Comparison of ENCODE assay signal across 20 cellular contexts in the genomic region with DNA sequence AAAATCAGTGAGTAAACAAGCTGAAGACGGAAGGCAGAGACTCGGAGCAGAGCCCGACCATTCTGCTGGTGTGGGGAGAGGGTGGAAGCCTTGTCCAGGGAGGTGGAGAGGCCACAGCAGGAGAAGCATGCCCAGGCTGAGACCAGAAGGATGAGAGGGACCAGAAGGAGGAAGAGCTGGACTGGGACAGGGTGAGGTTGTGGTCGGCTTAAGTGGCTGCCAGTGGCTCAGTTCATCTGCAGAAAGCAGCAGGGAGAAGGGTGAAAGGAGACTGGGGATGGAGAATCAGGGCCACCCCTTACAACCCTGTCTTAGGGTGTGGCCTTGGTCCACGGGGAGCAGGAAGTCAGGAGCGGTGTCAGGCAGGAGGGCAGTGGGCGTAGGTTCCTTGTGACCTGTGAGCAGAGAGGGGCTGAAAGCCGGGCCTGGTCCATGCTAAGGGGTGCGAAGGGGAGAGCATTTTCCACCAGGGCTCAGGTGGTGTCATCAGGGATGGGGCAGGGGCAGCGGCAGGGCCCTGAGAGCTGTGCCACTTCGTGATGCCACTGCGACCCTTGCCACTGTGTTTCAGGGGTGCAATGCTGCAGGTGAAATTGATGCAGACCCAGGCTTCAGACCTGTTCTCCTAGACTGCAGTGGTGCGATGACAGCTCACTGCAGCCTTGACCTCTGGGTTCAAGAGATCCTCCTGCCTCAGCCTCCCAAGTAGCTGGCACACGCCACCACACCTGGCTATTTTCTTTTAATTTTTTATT.
DNase-seq lines count a peak whose midpoint lies in the region; ATAC-seq and TF ChIP-seq lines count a peak whose summit lies in the region.
"Had no signal": no experiment of that assay in that cellular context is flagged by ENCODE, and none has a peak within 500 bp of the region (broad histone marks: within the 10 kb centered on the region; RNA-seq: fewer than 3 reads in every experiment).

No MANE protein-coding gene starts in this region.

- H3K4me1 ChIP-seq in endodermal cell (ENCODE audit: control insufficient read depth, insufficient read depth, low read length) = no peaks in the 10 kb centered on the region
- no peaks in the 10 kb centered on the region for H3K4me1 ChIP-seq in mesenchymal stem cell (ENCODE audit: control insufficient read depth, insufficient read depth, low read depth, low read length)

- no peak overlapping the region for H3K14ac ChIP-seq in mesenchymal stem cell (ENCODE audit: low read length in 2 of 2)

- H2AFZ ChIP-seq in mesenchymal stem cell (ENCODE audit: low read depth, low read length) = no peak overlapping the region
- H2AFZ ChIP-seq: PC-9 had no signal

- no peak overlapping the region for H4K8ac ChIP-seq in mesenchymal stem cell (ENCODE audit: low read length)

- no peaks in the 10 kb centered on the region for H3K36me3 Mint-ChIP-seq in activated CD8-positive, alpha-beta memory T cell treated with anti-CD3 and anti-CD28 coated beads, Interleukin-2, amount 10 ng/mL, durations not matched to agents 7 days and 5 days
- no peaks in the 10 kb centered on the region for H3K36me3 Mint-ChIP-seq in endodermal cell (ENCODE audit: low read depth)
- H3K36me3 Mint-ChIP-seq: IgD-negative memory B cell had no signal

- no peaks in the 10 kb centered on the region for H3K9me3 ChIP-seq in endodermal cell (ENCODE audit: control insufficient read depth, low read length)
- H3K9me3 ChIP-seq in mesenchymal stem cell (ENCODE audit: control insufficient read depth, low read length) = no peaks in the 10 kb centered on the region

- H2BK12ac ChIP-seq in mesenchymal stem cell (ENCODE audit: low read length in 2 of 2) = no peak overlapping the region

- H3K4me3 ChIP-seq in endodermal cell (ENCODE audit: low read length) = no peak overlapping the region
- no peak overlapping the region for H3K4me3 ChIP-seq in mesenchymal stem cell (ENCODE audit: insufficient read depth in 1 of 2, low read depth in 1 of 2, low read length in 2 of 2)
- H3K4me3 ChIP-seq: PC-9 had no signal

- H3K18ac ChIP-seq in mesenchymal stem cell (ENCODE audit: low read depth in 1 of 2, low read length in 2 of 2) = no peak overlapping the region

- H3K4me1 Mint-ChIP-seq in activated CD8-positive, alpha-beta memory T cell treated with anti-CD3 and anti-CD28 coated beads, Interleukin-2, amount 10 ng/mL, durations not matched to agents 7 days and 5 days = no peaks in the 10 kb centered on the region
- peaks cover 8% of the 10 kb centered on the region for H3K4me1 Mint-ChIP-seq in endodermal cell
- H3K4me1 Mint-ChIP-seq: IgD-negative memory B cell had no signal

- H3K9me3 Mint-ChIP-seq in activated CD8-positive, alpha-beta memory T cell treated with anti-CD3 and anti-CD28 coated beads, Interleukin-2, amount 10 ng/mL, durations not matched to agents 7 days and 5 days (ENCODE audit: low read depth) = no peaks in the 10 kb centered on the region
- no peaks in the 10 kb centered on the region for H3K9me3 Mint-ChIP-seq in endodermal cell

- H3K27ac ChIP-seq in endodermal cell (ENCODE audit: low read depth, low read length) = no peak overlapping the region
- H3K27ac ChIP-seq in mesenchymal stem cell (ENCODE audit: low read length, poor library complexity, severe bottlenecking) = no peak overlapping the region
- H3K27ac ChIP-seq: KMS-11, PC-9 had no signal

- no peaks in the 10 kb centered on the region for H3K79me1 ChIP-seq in mesenchymal stem cell (replicated peaks; ENCODE audit: low read length, poor library complexity, severe bottlenecking)

- H3K9ac ChIP-seq in endodermal cell (ENCODE audit: extremely low read depth, low read length, poor library complexity, severe bottlenecking) (no peak overlapping the region), mesenchymal stem cell (ENCODE audit: low read length) (no peak overlapping the region)
- H3K9ac ChIP-seq: KMS-11 had no signal

- no peak overlapping the region for H2BK5ac ChIP-seq in mesenchymal stem cell (ENCODE audit: low read depth, low read length, poor library complexity, severe bottlenecking)

- peak; percentile 38 for DNase-seq in activated CD8-positive, alpha-beta memory T cell treated with anti-CD3 and anti-CD28 coated beads for 24 hours
- no peak for DNase-seq in activated CD8-positive, alpha-beta memory T cell treated with anti-CD3 and anti-CD28 coated beads, Interleukin-2, amount 10 ng/mL, durations not matched to agents 7 days and 5 days
- DNase-seq in endodermal cell (peak; percentile 33), mesenchymal stem cell (no peak), EL (no peak)
- DNase-seq: 8988T, Calu3, DMS153, DND-41, MM.1S, NCI-H2029, NCI-H446 treated with DMSO at 0.1 percent for 48 hours, NCI-H526, NCI-H82, PC-9 had no signal

- 95 to 97% methylated on average over 10 to 14 of the region's 14 CpGs for WGBS in endodermal cell (ENCODE audit: insufficient coverage in 1 of 2, insufficient read length in 1 of 2), 2 experiments
- 82% methylated on average over 14 of the region's 14 CpGs for WGBS in mesenchymal stem cell

- no peak overlapping the region for H3K4me2 ChIP-seq in mesenchymal stem cell (ENCODE audit: low read length, poor library complexity, severe bottlenecking)
- H3K4me2 ChIP-seq: KMS-11, PC-9 had no signal

- H3K27me3 ChIP-seq in endodermal cell (ENCODE audit: control insufficient read depth, insufficient read depth, low read length, poor library complexity, severe bottlenecking) = no peaks in the 10 kb centered on the region
- H3K27me3 ChIP-seq in mesenchymal stem cell (ENCODE audit: control insufficient read depth in 1 of 2, insufficient read depth in 1 of 2, low read length in 2 of 2) = peaks cover 0 to 5% of the 10 kb centered on the region in 2 experiments

- no peak overlapping the region for H2AK5ac ChIP-seq in mesenchymal stem cell (ENCODE audit: low read length, severe bottlenecking)

- H2BK120ac ChIP-seq in mesenchymal stem cell (ENCODE audit: low read depth, low read length) = no peak overlapping the region

- CTCF ChIA-PET in activated CD8-positive, alpha-beta memory T cell treated with anti-CD3 and anti-CD28 coated beads, Interleukin-2, amount 10 ng/mL, durations not matched to agents 7 days and 5 days (lab: Charles Lee) = no interaction called here

- no peak overlapping the region for H3K4me3 Mint-ChIP-seq in activated CD8-positive, alpha-beta memory T cell treated with anti-CD3 and anti-CD28 coated beads, Interleukin-2, amount 10 ng/mL, durations not matched to agents 7 days and 5 days
- no peak overlapping the region for H3K4me3 Mint-ChIP-seq in endodermal cell
- H3K4me3 Mint-ChIP-seq: IgD-negative memory B cell had no signal

- peaks cover 2% of the 10 kb centered on the region for H3K27me3 Mint-ChIP-seq in activated CD8-positive, alpha-beta memory T cell treated with anti-CD3 and anti-CD28 coated beads, Interleukin-2, amount 10 ng/mL, durations not matched to agents 7 days and 5 days
- peaks cover 1% of the 10 kb centered on the region for H3K27me3 Mint-ChIP-seq in endodermal cell (ENCODE audit: insufficient read depth)

- no peak for TF ChIP-seq CTCF in endodermal cell (conservative IDR thresholded peaks at IDR 0.05)

- no peak overlapping the region for H2BK15ac ChIP-seq in mesenchymal stem cell (ENCODE audit: low read depth, poor library complexity, severe bottlenecking)

- no peak overlapping the region for H3K4ac ChIP-seq in mesenchymal stem cell (ENCODE audit: low read depth in 1 of 2, low read length in 2 of 2)

- H3K23ac ChIP-seq in mesenchymal stem cell (ENCODE audit: low read length in 2 of 2) = no peak overlapping the region

- peak overlapping the region; percentile 22 for H4K91ac ChIP-seq in mesenchymal stem cell (ENCODE audit: low read length)

- no peak for ATAC-seq in activated CD8-positive, alpha-beta memory T cell treated with anti-CD3 and anti-CD28 coated beads, Interleukin-2, amount 10 ng/mL, durations not matched to agents 7 days and 5 days
- ATAC-seq in GM18868 (IDR thresholded peaks at IDR 0.05; ENCODE audit: unreplicated experiment) (no peak), GM21367 (IDR thresholded peaks at IDR 0.05; ENCODE audit: unreplicated experiment) (no peak)
- ATAC-seq: Right ventricle myocardium inferior had no signal

- H3K36me3 ChIP-seq in endodermal cell (ENCODE audit: control insufficient read depth, insufficient read depth, low read length) = no peaks in the 10 kb centered on the region
- no peaks in the 10 kb centered on the region for H3K36me3 ChIP-seq in mesenchymal stem cell (ENCODE audit: control insufficient read depth in 1 of 2, insufficient read depth in 2 of 2, low read depth in 1 of 2, low read length in 2 of 2)

- H3K27ac Mint-ChIP-seq in activated CD8-positive, alpha-beta memory T cell treated with anti-CD3 and anti-CD28 coated beads, Interleukin-2, amount 10 ng/mL, durations not matched to agents 7 days and 5 days = no peak overlapping the region
- no peak overlapping the region for H3K27ac Mint-ChIP-seq in endodermal cell

Comparison
In these comparisons a context has a peak if more than half of its experiments do, and no peak if none do; other contexts are left out.
1. DNase-seq: peak in activated CD8-positive, alpha-beta memory T cell treated with anti-CD3 and anti-CD28 coated beads for 24 hours (single experiment) and endodermal cell (single experiment); none in activated CD8-positive, alpha-beta memory T cell treated with anti-CD3 and anti-CD28 coated beads, Interleukin-2, amount 10 ng/mL, durations not matched to agents 7 days and 5 days (single experiment), mesenchymal stem cell (single experiment) and EL (single experiment).